In the genomic region with DNA sequence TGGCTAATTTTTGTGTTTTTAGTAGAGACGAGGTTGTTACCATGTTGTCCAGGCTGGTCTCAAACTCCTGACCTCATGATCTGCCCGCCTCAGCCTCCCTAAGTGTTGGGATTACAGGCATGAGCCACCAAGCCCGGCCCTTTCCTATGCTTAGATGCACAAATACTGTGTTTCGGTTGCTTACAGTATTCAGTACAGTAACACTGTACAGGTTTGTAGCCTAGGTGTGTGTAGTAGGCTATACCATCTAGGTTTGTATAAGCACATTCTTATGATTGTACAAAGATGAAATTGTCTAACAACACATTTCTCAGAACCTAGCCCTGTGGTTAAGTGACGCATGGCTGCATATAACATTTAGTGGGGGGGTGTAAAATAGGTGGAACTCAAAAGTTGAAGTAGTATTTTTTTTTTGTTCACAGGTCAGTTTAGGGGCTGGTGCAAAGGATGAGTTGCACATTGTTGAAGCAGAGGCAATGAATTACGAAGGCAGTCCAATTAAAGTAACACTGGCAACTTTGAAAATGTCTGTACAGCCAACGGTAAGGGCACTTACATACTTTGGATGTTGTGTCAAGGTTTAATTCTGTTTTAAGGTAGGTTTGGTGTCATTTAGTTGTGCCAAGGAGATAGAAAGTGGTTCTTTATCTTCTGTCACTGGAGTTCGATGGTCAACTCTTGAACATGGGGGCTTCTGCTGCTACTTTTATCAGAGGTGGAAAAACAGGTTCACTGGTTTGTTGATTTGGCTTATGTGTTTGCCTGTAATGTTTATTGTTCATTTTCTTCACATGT, we compare ENCODE assay signal across 13 cellular contexts. TPM values are rescaled to one million over a fixed set of nuclear protein-coding genes. Genes with fewer than 3 reads are reported as not detected.
A peak's percentile ranks its signal among the peaks of the same experiment; 100 is the strongest.
DNase-seq lines count a peak whose midpoint lies in the region; ATAC-seq and TF ChIP-seq lines count a peak whose summit lies in the region.
"Had no signal": no experiment of that assay in that cellular context is flagged by ENCODE, and none has a peak within 500 bp of the region (broad histone marks: within the 10 kb centered on the region; RNA-seq: fewer than 3 reads in every experiment).

No MANE protein-coding gene starts in this region.

- peaks cover 63 to 65% of the 10 kb centered on the region in 2 experiments for H3K36me3 ChIP-seq in SK-N-SH (replicated peaks in 1 of 2; ENCODE audit: control insufficient read depth in 1 of 2, insufficient read depth in 2 of 2, low read length in 1 of 2)
- peaks cover 43% of the 10 kb centered on the region for H3K36me3 ChIP-seq in ectodermal cell (ENCODE audit: control insufficient read depth, insufficient read depth, low read length)
- H3K36me3 ChIP-seq in osteoblast (ENCODE audit: insufficient read depth, low read length), result peaks cover 69% of the 10 kb centered on the region

- H3F3A ChIP-seq in SK-N-SH (replicated peaks; ENCODE audit: insufficient read depth), result peaks cover 26% of the 10 kb centered on the region

- H3K9me3 ChIP-seq in SK-N-SH, result no peaks in the 10 kb centered on the region
- H3K9me3 ChIP-seq in ectodermal cell (ENCODE audit: control insufficient read depth, low read length), result no peaks in the 10 kb centered on the region
- H3K9me3 ChIP-seq in osteoblast (ENCODE audit: low read depth, low read length), result no peaks in the 10 kb centered on the region
- H3K9me3 ChIP-seq: heart right ventricle had no signal

- ATAC-seq in SK-N-SH treated with all-trans-retinoic acid at 6 μM for 48 hours, result no peak
- ATAC-seq: heart right ventricle had no signal

- H3K9ac ChIP-seq in SK-N-SH, result no peak overlapping the region
- H3K9ac ChIP-seq: parathyroid adenoma had no signal

- H3K9me2 ChIP-seq in SK-N-SH, result no peaks in the 10 kb centered on the region

- H3K4me1 ChIP-seq in SK-N-SH (ENCODE audit: control insufficient read depth in 1 of 2, insufficient read depth in 2 of 2, low read depth in 1 of 2, low read length in 1 of 2) (peaks cover 7 to 16% of the 10 kb centered on the region in 2 experiments; a peak in 3 of 4 replicates), ectodermal cell (ENCODE audit: control insufficient read depth, insufficient read depth, low read length) (peaks cover 17% of the 10 kb centered on the region), osteoblast (ENCODE audit: insufficient read depth, low read length) (peaks cover 21% of the 10 kb centered on the region)

- H3K79me2 ChIP-seq in SK-N-SH (ENCODE audit: insufficient read depth) (peaks cover 84% of the 10 kb centered on the region), osteoblast (ENCODE audit: insufficient read depth, low read length) (peaks cover 84% of the 10 kb centered on the region)

- WGBS in SK-N-SH (ENCODE audit: low lambda C conversion rate), result 65% methylated on average over 8 of the region's 8 CpGs
- 79 to 81% methylated on average over 8 of the region's 8 CpGs for WGBS in ectodermal cell, 2 experiments

- POLR2A ChIA-PET in SK-N-SH (lab: Yijun Ruan, JAX), result no interaction called here

- H3K27me3 ChIP-seq in SK-N-SH (ENCODE audit: insufficient read depth), result no peaks in the 10 kb centered on the region
- H3K27me3 ChIP-seq in ectodermal cell (ENCODE audit: control insufficient read depth, insufficient read depth, low read length, poor library complexity, severe bottlenecking), result no peaks in the 10 kb centered on the region
- no peaks in the 10 kb centered on the region for H3K27me3 ChIP-seq in osteoblast (ENCODE audit: insufficient read depth, low read length)
- H3K27me3 ChIP-seq: heart right ventricle had no signal

- no peak for TF ChIP-seq EP300 in SK-N-SH (IDR thresholded peaks at IDR 0.05; ENCODE audit: borderline replicate concordance in 1 of 2, low read depth in 1 of 2, low read length in 1 of 2)

- no peak for TF ChIP-seq RAD21 in SK-N-SH (IDR thresholded peaks at IDR 0.05; ENCODE audit: low read length)

- H3K4me2 ChIP-seq in SK-N-SH (peak overlapping the region; percentile 89), osteoblast (ENCODE audit: insufficient read depth, low read length) (peak overlapping the region; percentile 77)

- CTCF ChIA-PET in SK-N-SH (lab: Yijun Ruan, JAX), result no interaction called here

- H3K27ac ChIP-seq in SK-N-SH (ENCODE audit: low read depth in 2 of 2, low read length in 1 of 2) (no peak overlapping the region), ectodermal cell (ENCODE audit: insufficient read depth, low read depth, low read length, poor library complexity, severe bottlenecking) (no peak overlapping the region), osteoblast (ENCODE audit: low read depth, low read length) (peak overlapping the region; percentile 25)
- H3K27ac ChIP-seq: parathyroid adenoma had no signal

- H3K4me3 ChIP-seq in SK-N-SH (ENCODE audit: low read depth in 2 of 2, low read length in 1 of 2) (peak overlapping the region; percentile 68 to 82; a peak in 2 of 4 replicates), NB4 (ENCODE audit: low read depth, low read length) (peak overlapping the region; percentile 98), ectodermal cell (ENCODE audit: insufficient read depth, low read depth, low read length) (peak overlapping the region; percentile 14), osteoblast (ENCODE audit: insufficient read depth, low read length) (peak overlapping the region; percentile 93)

- TF ChIP-seq POLR2A in NB4 (IDR thresholded peaks at IDR 0.05; ENCODE audit: extremely low read depth, insufficient read length), result no peak

- DNase-seq in SK-N-SH, result no peak
- no peak for DNase-seq in NB4 (ENCODE audit: low read depth)
- no peak for DNase-seq in osteoblast (ENCODE audit: insufficient read length, low spot score, missing footprints)
- no peak for DNase-seq in CD1c-positive myeloid dendritic cell (ENCODE audit: extremely low spot score)
- DNase-seq in cerebellar cortex (ENCODE audit: low spot score), result no peak
- DNase-seq in NCI-H1417 (lab: John Stamatoyannopoulos, UW), result no peak
- DNase-seq: 8988T, activated gamma-delta T cell treated with Interleukin-2 at 50 U/mL for 16 hours, heart right ventricle had no signal

- TF ChIP-seq CTCF in SK-N-SH (IDR thresholded peaks at IDR 0.05) (no peak), NB4 (IDR thresholded peaks at IDR 0.05; ENCODE audit: low read depth, low read length) (no peak), osteoblast (IDR thresholded peaks at IDR 0.05; ENCODE audit: extremely low read depth, low read depth, low read length) (no peak)

- H4K20me1 ChIP-seq in SK-N-SH (ENCODE audit: insufficient read depth), result peaks cover 82% of the 10 kb centered on the region
- peaks cover 79% of the 10 kb centered on the region for H4K20me1 ChIP-seq in osteoblast (ENCODE audit: insufficient read depth, low read length)

- H2AFZ ChIP-seq in SK-N-SH (ENCODE audit: low read depth), result no peak overlapping the region
- no peak overlapping the region for H2AFZ ChIP-seq in osteoblast (ENCODE audit: low read length)
- H2AFZ ChIP-seq: parathyroid adenoma had no signal

TF ChIP-seq in SK-N-SH, 30 proteins besides CTCF, POLR2A, EP300 and RAD21 (continues in another document):
- no peak for TF ChIP-seq GABPA (IDR thresholded peaks at IDR 0.05; ENCODE audit: low read depth)
- TF ChIP-seq JUND (IDR thresholded peaks at IDR 0.05), result no peak
- TF ChIP-seq NFIC (IDR thresholded peaks at IDR 0.05; ENCODE audit: borderline replicate concordance), result no peak
- TF ChIP-seq MAX (IDR thresholded peaks at IDR 0.05; ENCODE audit: low read depth), result no peak
- TF ChIP-seq EZH2phosphoT487 (IDR thresholded peaks at IDR 0.05; ENCODE audit: borderline replicate concordance, low read depth), result no peak

TF ChIP-seq in SK-N-SH treated with all-trans-retinoic acid at 6 μM for 48 hours, 23 proteins besides CTCF, POLR2A, EP300 and RAD21 (continues in another document):
- TF ChIP-seq, protein P1, sequence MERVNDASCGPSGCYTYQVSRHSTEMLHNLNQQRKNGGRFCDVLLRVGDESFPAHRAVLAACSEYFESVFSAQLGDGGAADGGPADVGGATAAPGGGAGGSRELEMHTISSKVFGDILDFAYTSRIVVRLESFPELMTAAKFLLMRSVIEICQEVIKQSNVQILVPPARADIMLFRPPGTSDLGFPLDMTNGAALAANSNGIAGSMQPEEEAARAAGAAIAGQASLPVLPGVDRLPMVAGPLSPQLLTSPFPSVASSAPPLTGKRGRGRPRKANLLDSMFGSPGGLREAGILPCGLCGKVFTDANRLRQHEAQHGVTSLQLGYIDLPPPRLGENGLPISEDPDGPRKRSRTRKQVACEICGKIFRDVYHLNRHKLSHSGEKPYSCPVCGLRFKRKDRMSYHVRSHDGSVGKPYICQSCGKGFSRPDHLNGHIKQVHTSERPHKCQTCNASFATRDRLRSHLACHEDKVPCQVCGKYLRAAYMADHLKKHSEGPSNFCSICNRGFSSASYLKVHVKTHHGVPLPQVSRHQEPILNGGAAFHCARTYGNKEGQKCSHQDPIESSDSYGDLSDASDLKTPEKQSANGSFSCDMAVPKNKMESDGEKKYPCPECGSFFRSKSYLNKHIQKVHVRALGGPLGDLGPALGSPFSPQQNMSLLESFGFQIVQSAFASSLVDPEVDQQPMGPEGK (CRISPR knock-in tag; IDR thresholded peaks at IDR 0.05; ENCODE audit: borderline replicate concordance), result no peak
- TF ChIP-seq ESRRG (CRISPR knock-in tag; IDR thresholded peaks at IDR 0.05) (no peak), TOX (CRISPR knock-in tag; IDR thresholded peaks at IDR 0.05; ENCODE audit: borderline replicate concordance) (no peak)

RNA-seq across cellular contexts. Expression of gene NPM1, which starts 3.4 kb away (rescaled TPM):
- polyA plus RNA-seq in SK-N-SH (2012; rRNA removed), result 601 and 4,764 TPM in 2 replicates
- polyA plus RNA-seq in SK-N-SH (2012; cell fraction: cytosol; rRNA removed), result 831 and 5,787 TPM in 2 replicates
- polyA plus RNA-seq in SK-N-SH (2012; cell fraction: nucleus; rRNA removed), result 180 and 3,140 TPM in 2 replicates
- 3,181 TPM for polyA plus RNA-seq in ectodermal cell (2013, experiment 1 of 4)
- polyA plus RNA-seq in ectodermal cell (2013, experiment 2 of 4), result 2,924 TPM
- 2,782 TPM for polyA plus RNA-seq in ectodermal cell (2013, experiment 3 of 4)
- 3,104 TPM for polyA plus RNA-seq in ectodermal cell (2013, experiment 4 of 4)
- 1,126 and 1,271 TPM in 2 replicates for total RNA-seq in osteoblast

RNA-seq across cellular contexts. Expression of gene FGF18, which starts 28.4 kb away (rescaled TPM):
- 0.67 and 0.89 TPM in 2 replicates for polyA plus RNA-seq in SK-N-SH (2012; rRNA removed)
- polyA plus RNA-seq in SK-N-SH (2012; cell fraction: cytosol; rRNA removed), result 0.44 and 0.51 TPM in 2 replicates
- 0.70 and 1.2 TPM in 2 replicates for polyA plus RNA-seq in SK-N-SH (2012; cell fraction: nucleus; rRNA removed)
- 0.39 TPM for polyA plus RNA-seq in ectodermal cell (2013, experiment 1 of 4)
- polyA plus RNA-seq in ectodermal cell (2013, experiment 2 of 4), result 0.55 TPM
- polyA plus RNA-seq in ectodermal cell (2013, experiment 3 of 4), result 0.43 TPM
- polyA plus RNA-seq in ectodermal cell (2013, experiment 4 of 4), result 0.85 TPM
- under 0.01 and 0.29 TPM in 2 replicates for total RNA-seq in osteoblast
- total RNA-seq: SK-MEL-5 had no signal

Comparison
In these comparisons a context has a peak if more than half of its experiments do, and no peak if none do; other contexts are left out.
1. H3K4me3 ChIP-seq: peak in every context shown above with its lines; median percentile 98 in NB4; 93 in osteoblast; 75 in SK-N-SH; 14 in ectodermal cell.